In genomic region chr5:142726188-142726731, GRCh38 we compare ENCODE assay signal across 11 cellular contexts. TPM values are rescaled to one million over a fixed set of nuclear protein-coding genes. Genes with fewer than 3 reads are reported as not detected.
DNase-seq lines count a peak whose midpoint lies in the region; ATAC-seq, FAIRE-seq and TF ChIP-seq lines count a peak whose summit lies in the region.
"Had no signal": no experiment of that assay in that cellular context is flagged by ENCODE, and none has a peak within 500 bp of the region (broad histone marks: within the 10 kb centered on the region; RNA-seq: fewer than 3 reads in every experiment).

No MANE protein-coding gene starts in this region.

- no peak for FAIRE-seq in GM12891 (lab: Jason Lieb, UNC)

- H3K4me3 Mint-ChIP-seq in osteocyte (ENCODE audit: unreplicated experiment) (no peak overlapping the region), GM23338 (no peak overlapping the region)
- H3K4me3 Mint-ChIP-seq: activated CD4-positive, alpha-beta T cell treated with anti-CD3 and anti-CD28 coated beads, Interleukin-2, amount 10 ng/mL, durations not matched to agents 24 days and 14 days had no signal

- H3K4me3 ChIP-seq in brain microvascular endothelial cell (ENCODE audit: low read depth, low read length) = no peak overlapping the region
- no peak overlapping the region for H3K4me3 ChIP-seq in GM23338

- in situ Hi-C loops in brain microvascular endothelial cell (cut with HindIII; ENCODE audit: low pct_ligation_motif_present, low sequenced_read_pairs) (loop anchor here (10.0 kb wide), 1 partner anchor 149 kb away; no protein-coding TSS in a partner anchor), GM13977 (cut with MboI; ENCODE audit: low pct_unique_long_range_greater_than_20kb, low sequenced_read_pairs, unreplicated experiment) (loop anchor here (25.0 kb wide), 1 partner anchor 136 kb away; no protein-coding TSS in a partner anchor)

- H3F3A ChIP-seq in GM23338 (replicated peaks; ENCODE audit: low read depth) = no peaks in the 10 kb centered on the region; the same call in 1 of the 2 replicates

- TF ChIP-seq POLR2A in GM12891 (IDR thresholded peaks at IDR 0.05; ENCODE audit: low read depth, low read length) = no peak

- peak overlapping the region; percentile 92 for H3K27ac ChIP-seq in brain microvascular endothelial cell
- no peak overlapping the region for H3K27ac ChIP-seq in GM23338 (ENCODE audit: low read depth)

- TF ChIP-seq CTCF in brain microvascular endothelial cell (IDR thresholded peaks at IDR 0.05; ENCODE audit: low read depth, low read length, missing control alignments) (no peak), osteocyte (IDR thresholded peaks at IDR 0.05) (no peak), GM23338 (conservative IDR thresholded peaks at IDR 0.05; ENCODE audit: low read depth in 2 of 2) (no peak), GM13977 (IDR thresholded peaks at IDR 0.05; ENCODE audit: extremely low read depth, insufficient read depth, missing control alignments) (no peak)

- H3K27me3 Mint-ChIP-seq in osteocyte (ENCODE audit: unreplicated experiment) = no peaks in the 10 kb centered on the region
- peaks cover 3% of the 10 kb centered on the region for H3K27me3 Mint-ChIP-seq in GM23338 (ENCODE audit: insufficient read depth, low read depth, poor library complexity)

- H3K4me1 ChIP-seq in GM23338 (ENCODE audit: insufficient read depth) = no peaks in the 10 kb centered on the region

- H3K27ac Mint-ChIP-seq in osteocyte (ENCODE audit: unreplicated experiment) (peak overlapping the region; percentile 97), GM23338 (no peak overlapping the region)

- H3K9me2 ChIP-seq in GM23338 (ENCODE audit: insufficient read depth) = peaks cover 18% of the 10 kb centered on the region

- H3K4me1 Mint-ChIP-seq in osteocyte (ENCODE audit: unreplicated experiment) (peaks cover 42% of the 10 kb centered on the region), GM23338 (peaks cover 9% of the 10 kb centered on the region)
- H3K4me1 Mint-ChIP-seq: activated CD4-positive, alpha-beta T cell treated with anti-CD3 and anti-CD28 coated beads, Interleukin-2, amount 10 ng/mL, durations not matched to agents 24 days and 14 days had no signal

- no peak for DNase-seq in GM12891 (ENCODE audit: insufficient read length, low spot score)
- peak; percentile 94 for DNase-seq in LHCN-M2 (ENCODE audit: low read depth)
- DNase-seq in brain microvascular endothelial cell = peak; percentile 85
- DNase-seq in osteocyte (ENCODE audit: extremely low spot score, unreplicated experiment) = no peak
- no peak for DNase-seq in GM23338 (ENCODE audit: low spot score)
- no peak for DNase-seq in GM13977 (ENCODE audit: low spot score)
- DNase-seq in iPS-NIHi7 (ENCODE audit: extremely low spot score) = no peak
- no peak for DNase-seq in NCI-H1436 (lab: John Stamatoyannopoulos, UW)
- DNase-seq: activated CD4-positive, alpha-beta T cell treated with anti-CD3 and anti-CD28 coated beads, Interleukin-2, amount 10 ng/mL, durations not matched to agents 24 days and 14 days; left cardiac atrium; NCI-H345 had no signal

- H3K9me3 Mint-ChIP-seq in osteocyte (ENCODE audit: unreplicated experiment) = no peaks in the 10 kb centered on the region
- no peaks in the 10 kb centered on the region for H3K9me3 Mint-ChIP-seq in GM23338
- H3K9me3 Mint-ChIP-seq: activated CD4-positive, alpha-beta T cell treated with anti-CD3 and anti-CD28 coated beads, Interleukin-2, amount 10 ng/mL, durations not matched to agents 24 days and 14 days had no signal

- no peaks in the 10 kb centered on the region for H3K79me2 ChIP-seq in GM23338 (replicated peaks; ENCODE audit: insufficient read depth)

- no peak overlapping the region for H3K4me2 ChIP-seq in GM23338

- no peaks in the 10 kb centered on the region for H3K36me3 ChIP-seq in brain microvascular endothelial cell (replicated peaks)
- peaks cover 10% of the 10 kb centered on the region for H3K36me3 ChIP-seq in GM23338 (ENCODE audit: insufficient read depth)

- H3K36me3 Mint-ChIP-seq in osteocyte (ENCODE audit: unreplicated experiment) = no peaks in the 10 kb centered on the region
- H3K36me3 Mint-ChIP-seq in GM23338 (ENCODE audit: low read depth) = peaks cover 6% of the 10 kb centered on the region; the same call in 2 of the 3 replicates

- peaks cover 5% of the 10 kb centered on the region for H4K20me1 ChIP-seq in GM23338 (replicated peaks; ENCODE audit: insufficient read depth)

- no peak for ATAC-seq in GM23338

- no peak overlapping the region for H2AFZ ChIP-seq in GM23338

- no peaks in the 10 kb centered on the region for H3K27me3 ChIP-seq in brain microvascular endothelial cell (replicated peaks)
- no peaks in the 10 kb centered on the region for H3K27me3 ChIP-seq in GM23338 (ENCODE audit: insufficient read depth)

TF ChIP-seq in GM12891, 5 proteins besides CTCF, POLR2A, EP300 and RAD21:
- no peak for TF ChIP-seq TAF1 (IDR thresholded peaks at IDR 0.05; ENCODE audit: low read depth, low read length)
- peak; percentile 32; the same call in 1 of the 2 replicates for TF ChIP-seq SPI1 (IDR thresholded peaks at IDR 0.05; ENCODE audit: low read depth, low read length)
- no peak for TF ChIP-seq POU2F2 (IDR thresholded peaks at IDR 0.05; ENCODE audit: low read depth, low read length)

TF ChIP-seq in GM23338, 12 proteins besides CTCF, POLR2A, EP300 and RAD21:
- TF ChIP-seq POLR2AphosphoS5 (IDR thresholded peaks at IDR 0.05; ENCODE audit: low read depth) (no peak), EZH2phosphoT487 (IDR thresholded peaks at IDR 0.05; ENCODE audit: unreplicated experiment) (no peak), STAT1 (IDR thresholded peaks at IDR 0.05; ENCODE audit: unreplicated experiment) (no peak), ZNF114 (CRISPR knock-in tag; IDR thresholded peaks at IDR 0.05) (no peak), REST (IDR thresholded peaks at IDR 0.05; ENCODE audit: unreplicated experiment) (no peak)

RNA-seq across cellular contexts. Expression of gene FGF1, which starts 40.4 kb away (rescaled TPM):
- polyA plus RNA-seq in GM12891 (2012; ENCODE audit: low read depth, missing spikeins) = not detected
- total RNA-seq in LHCN-M2 (2014; rRNA removed) = 4.8 and 5.8 TPM in 2 replicates
- polyA plus RNA-seq in LHCN-M2 (2012) = 27.3 TPM
- total RNA-seq in osteocyte = 0.73 and 1.5 TPM in 2 replicates
- total RNA-seq in GM23338 (2014; rRNA removed; shearing (Covaris generic)) = 0.12 and 0.21 TPM in 2 replicates
- polyA plus RNA-seq in GM23338 (2016; fragmentation: Nextera tagmentation; extraction: Ambion mirVana) = 0.34 TPM in 1 of 2 replicates, not detected in the other
- total RNA-seq: activated CD4-positive, alpha-beta T cell treated with anti-CD3 and anti-CD28 coated beads, Interleukin-2, amount 10 ng/mL, durations not matched to agents 24 days and 14 days had no signal

RNA-seq across cellular contexts. Expression of gene ARHGAP26, which starts 43.9 kb away (rescaled TPM):
- polyA plus RNA-seq in GM12891 (2012; ENCODE audit: low read depth, missing spikeins) = 9.8 TPM
- total RNA-seq in LHCN-M2 (2014; rRNA removed) = 1.0 TPM in 2 replicates
- 1.7 TPM for polyA plus RNA-seq in LHCN-M2 (2012)
- total RNA-seq in osteocyte = 14.1 and 15.1 TPM in 2 replicates
- total RNA-seq in GM23338 (2014; rRNA removed; shearing (Covaris generic)) = 11.0 and 16.8 TPM in 2 replicates
- 9.5 and 10.5 TPM in 2 replicates for polyA plus RNA-seq in GM23338 (2016; fragmentation: Nextera tagmentation; extraction: Ambion mirVana)

Comparison
In these comparisons a context has a peak if more than half of its experiments do, and no peak if none do; other contexts are left out.
1. DNase-seq: peak in LHCN-M2 (single experiment) and brain microvascular endothelial cell (single experiment); none in GM12891 (single experiment), osteocyte (single experiment), GM23338 (single experiment), GM13977 (single experiment), iPS-NIHi7 (single experiment) and NCI-H1436 (single experiment).